In genomic region chr1:175520186-175520585, GRCh38 we compare ENCODE assay signal across 15 cellular contexts.
DNase-seq lines count a peak whose midpoint lies in the region; ATAC-seq, FAIRE-seq and TF ChIP-seq lines count a peak whose summit lies in the region.
"Had no signal": no experiment of that assay in that cellular context is flagged by ENCODE, and none has a peak within 500 bp of the region (broad histone marks: within the 10 kb centered on the region; RNA-seq: fewer than 3 reads in every experiment).

No MANE protein-coding gene starts in this region.

- DNase-seq in Daoy (ENCODE audit: low read depth) (peak; percentile 38), NCI-H2107 (lab: John Stamatoyannopoulos, UW) (peak; percentile 43), mammary epithelial cell (peak; percentile 67), pancreas (peak in 2 of 6 donors; percentile 19 to 30), HK-2 (ENCODE audit: unreplicated experiment) (no peak), NCI-H345 (lab: John Stamatoyannopoulos, UW) (no peak), T-helper 17 cell (no peak)
- DNase-seq: central memory CD4-positive, alpha-beta T cell; effector CD8-positive, alpha-beta T cell; NCI-H1048; occipital lobe; stimulated activated CD4-positive, alpha-beta T cell treated with anti-CD3 and anti-CD28 coated beads, Interleukin-4, amount 100 ng/mL, for 1 hour had no signal

- in situ Hi-C loops in mammary epithelial cell (cut with MboI; ENCODE audit: low sequenced_read_pairs in 2 of 2): no loop called here

- H3K4me3 ChIP-seq in mammary epithelial cell (replicated peaks in 1 of 3; ENCODE audit: insufficient read depth in 1 of 3, low read depth in 2 of 3, low read length in 3 of 3) (no peak overlapping the region), pancreas (no peak overlapping the region)
- H3K4me3 ChIP-seq: suprapubic skin had no signal

- dilution Hi-C loops in mammary epithelial cell (cut with HindIII; ENCODE audit: low sequenced_read_pairs): no loop called here

- 3% methylated on average over 3 of the region's 3 CpGs for WGBS in mammary epithelial cell (ENCODE audit: low coverage, missing lambda C conversion rate)
- WGBS in pancreas, 2 donors: 10 to 17% methylated on average over 3 of the region's 3 CpGs

- ATAC-seq in pancreas (peak in 3 of 4 donors; percentile 55 to 56 (median 56)), GM19467 (IDR thresholded peaks at IDR 0.05; ENCODE audit: unreplicated experiment) (no peak), T-helper 17 cell (no peak)
- ATAC-seq: activated T-helper 17 cell treated with anti-CD3 and anti-CD28 coated beads, Interleukin-2, amount 50 U/mL, for 72 hours had no signal

- CTCF ChIA-PET in mammary epithelial cell (lab: Charles Lee; ENCODE audit: low non-redundant PET): no interaction called here

- H3K4me2 ChIP-seq in mammary epithelial cell (ENCODE audit: insufficient read depth, low read depth, low read length): no peak overlapping the region

- no peak overlapping the region for H3K4me3 Mint-ChIP-seq in T-helper 17 cell
- H3K4me3 Mint-ChIP-seq: activated T-helper 17 cell treated with anti-CD3 and anti-CD28 coated beads, Interleukin-2, amount 50 U/mL, for 72 hours had no signal

- H3K36me3 ChIP-seq in mammary epithelial cell (ENCODE audit: insufficient read depth, low read length) (no peaks in the 10 kb centered on the region), pancreas (no peaks in the 10 kb centered on the region)
- H3K36me3 ChIP-seq: suprapubic skin had no signal

- H3K4me1 ChIP-seq in mammary epithelial cell (ENCODE audit: insufficient read depth, low read length) (peaks cover 17% of the 10 kb centered on the region), pancreas (no peaks in the 10 kb centered on the region)

- H3K9ac ChIP-seq in mammary epithelial cell (ENCODE audit: insufficient read depth, low read length): no peak overlapping the region

- no peaks in the 10 kb centered on the region for H3K4me1 Mint-ChIP-seq in T-helper 17 cell
- H3K4me1 Mint-ChIP-seq: activated T-helper 17 cell treated with anti-CD3 and anti-CD28 coated beads, Interleukin-2, amount 50 U/mL, for 72 hours had no signal

- BruUV-seq in mammary epithelial cell (replicated peaks; lab: Mats Ljungman, UMichigan): no TSS peak

- no peak for FAIRE-seq in pancreas (lab: Jason Lieb, UNC)

- H3K9me3 ChIP-seq in mammary epithelial cell (replicated peaks; ENCODE audit: insufficient read depth, low read length) (no peaks in the 10 kb centered on the region), pancreas (no peaks in the 10 kb centered on the region), T-helper 17 cell (ENCODE audit: control insufficient read depth, low read length, poor library complexity, severe bottlenecking) (no peaks in the 10 kb centered on the region)
- H3K9me3 ChIP-seq: suprapubic skin had no signal

- no peaks in the 10 kb centered on the region for H4K20me1 ChIP-seq in mammary epithelial cell (ENCODE audit: insufficient read depth, low read length)

- H3K27ac Mint-ChIP-seq in T-helper 17 cell: no peak overlapping the region
- H3K27ac Mint-ChIP-seq: activated T-helper 17 cell treated with anti-CD3 and anti-CD28 coated beads, Interleukin-2, amount 50 U/mL, for 72 hours had no signal

- H3K27me3 Mint-ChIP-seq in T-helper 17 cell: peaks cover 5% of the 10 kb centered on the region

- intact Hi-C loops in mammary epithelial cell (cut with micrococcal nuclease): no loop called here
- intact Hi-C loops in pancreas (cut with DNase I): no loop called here

- H3K79me2 ChIP-seq in mammary epithelial cell (ENCODE audit: insufficient read depth, low read length): no peaks in the 10 kb centered on the region

- no peak overlapping the region for H2AFZ ChIP-seq in mammary epithelial cell (ENCODE audit: low read depth, low read length)

- H3K27me3 ChIP-seq in mammary epithelial cell (ENCODE audit: insufficient read depth, low read length): no peaks in the 10 kb centered on the region
- H3K27me3 ChIP-seq in pancreas: no peaks in the 10 kb centered on the region
- H3K27me3 ChIP-seq: suprapubic skin had no signal

- H3K27ac ChIP-seq in mammary epithelial cell (ENCODE audit: insufficient read depth, low read depth, low read length) (no peak overlapping the region), pancreas (no peak overlapping the region)
- H3K27ac ChIP-seq: suprapubic skin had no signal

- H3K36me3 Mint-ChIP-seq in T-helper 17 cell (ENCODE audit: low read depth): no peaks in the 10 kb centered on the region

- no peak for TF ChIP-seq CTCF in mammary epithelial cell (conservative IDR thresholded peaks at IDR 0.05 in 1 of 2, IDR thresholded peaks at IDR 0.05 in 1 of 2; ENCODE audit: extremely low read depth in 1 of 2, insufficient read depth in 1 of 2, low read depth in 1 of 2, low read length in 2 of 2)
- no peak for TF ChIP-seq CTCF in pancreas (IDR thresholded peaks at IDR 0.05)

Comparison
In these comparisons a context has a peak if more than half of its experiments do, and no peak if none do; other contexts are left out.
1. DNase-seq: peak in Daoy (single experiment), NCI-H2107 (single experiment) and mammary epithelial cell (single experiment); none in HK-2 (single experiment), NCI-H345 (single experiment) and T-helper 17 cell (0 of 3).
2. ATAC-seq: peak in pancreas (3 of 4); none in GM19467 (single experiment) and T-helper 17 cell (single experiment).